Comparison of ENCODE assay signal across 8 cellular contexts in genomic region chr15:40344631-40345120, GRCh38. TPM values are rescaled to one million over a fixed set of nuclear protein-coding genes. Genes with fewer than 3 reads are reported as not detected.
DNase-seq lines count a peak whose midpoint lies in the region; ATAC-seq and TF ChIP-seq lines count a peak whose summit lies in the region.

No MANE protein-coding gene starts in this region.

- DNase-seq in EL (peak; percentile 73), SK-N-DZ (ENCODE audit: low spot score) (peak; percentile 70), glutamatergic neuron (peak; percentile 73), retina (peak; percentile 71)
- peak; percentile 58 for DNase-seq in Jurkat, Clone E6-1 (ENCODE audit: low read depth, low spot score)
- DNase-seq in activated naive CD4-positive, alpha-beta T cell treated with anti-CD3 and anti-CD28 coated beads, Interleukin-2, amount 10 ng/mL, durations not matched to agents 7 days and 5 days = peak; percentile 84

- CTCF ChIA-PET in activated naive CD4-positive, alpha-beta T cell treated with anti-CD3 and anti-CD28 coated beads, Interleukin-2, amount 10 ng/mL, durations not matched to agents 7 days and 5 days (lab: Charles Lee) = interaction anchor here (0.6 to 14.2 kb wide), 23 partner anchors 10 to 164 kb away, joined by 3 to 425 read pairs (median 5); partner anchors contain the start of genes INAFM2 and PLCB2

- H3K9me3 Mint-ChIP-seq in activated naive CD4-positive, alpha-beta T cell treated with anti-CD3 and anti-CD28 coated beads, Interleukin-2, amount 10 ng/mL, durations not matched to agents 7 days and 5 days = no peaks in the 10 kb centered on the region
- peaks cover 1% of the 10 kb centered on the region for H3K9me3 Mint-ChIP-seq in glutamatergic neuron (ENCODE audit: unreplicated experiment)

- no peak overlapping the region for H3K4me3 ChIP-seq in Jurkat, Clone E6-1 (ENCODE audit: low read length)

- peaks cover 4% of the 10 kb centered on the region for H3K27me3 Mint-ChIP-seq in activated naive CD4-positive, alpha-beta T cell treated with anti-CD3 and anti-CD28 coated beads, Interleukin-2, amount 10 ng/mL, durations not matched to agents 7 days and 5 days
- H3K27me3 Mint-ChIP-seq in glutamatergic neuron (ENCODE audit: unreplicated experiment) = peaks cover 9% of the 10 kb centered on the region

- no peaks in the 10 kb centered on the region for H3K36me3 Mint-ChIP-seq in activated naive CD4-positive, alpha-beta T cell treated with anti-CD3 and anti-CD28 coated beads, Interleukin-2, amount 10 ng/mL, durations not matched to agents 7 days and 5 days
- no peaks in the 10 kb centered on the region for H3K36me3 Mint-ChIP-seq in glutamatergic neuron (ENCODE audit: unreplicated experiment)

- peak; percentile 67 for TF ChIP-seq CTCF in glutamatergic neuron (IDR thresholded peaks at IDR 0.05; ENCODE audit: partially characterized antibody, unreplicated experiment)

- no peak overlapping the region for H3K27ac Mint-ChIP-seq in activated naive CD4-positive, alpha-beta T cell treated with anti-CD3 and anti-CD28 coated beads, Interleukin-2, amount 10 ng/mL, durations not matched to agents 7 days and 5 days
- H3K27ac Mint-ChIP-seq in glutamatergic neuron (ENCODE audit: unreplicated experiment) = no peak overlapping the region

- no peak for ATAC-seq in GM21576 (IDR thresholded peaks at IDR 0.05; ENCODE audit: unreplicated experiment)
- no peak for ATAC-seq in HG03097 (IDR thresholded peaks at IDR 0.05; ENCODE audit: low FRiP score, unreplicated experiment)

- no peak overlapping the region for H3K4me3 Mint-ChIP-seq in activated naive CD4-positive, alpha-beta T cell treated with anti-CD3 and anti-CD28 coated beads, Interleukin-2, amount 10 ng/mL, durations not matched to agents 7 days and 5 days
- H3K4me3 Mint-ChIP-seq in glutamatergic neuron (ENCODE audit: unreplicated experiment) = no peak overlapping the region

- H3K4me1 Mint-ChIP-seq in activated naive CD4-positive, alpha-beta T cell treated with anti-CD3 and anti-CD28 coated beads, Interleukin-2, amount 10 ng/mL, durations not matched to agents 7 days and 5 days = no peaks in the 10 kb centered on the region
- peaks cover 11% of the 10 kb centered on the region for H3K4me1 Mint-ChIP-seq in glutamatergic neuron (ENCODE audit: low read depth, unreplicated experiment)

RNA-seq across cellular contexts. Expression of gene CCDC9B, which starts 3.9 kb away (rescaled TPM):
- polyA plus RNA-seq in Jurkat, Clone E6-1 (2012; ENCODE audit: insufficient read depth, insufficient read length) = 1.5 TPM
- polyA plus RNA-seq in SK-N-DZ (2014; cell fraction: cytosol; rRNA removed) = 0.39 and 2.8 TPM in 2 replicates
- polyA plus RNA-seq in SK-N-DZ (2014; cell fraction: nucleus; rRNA removed) = 4.7 and 9.8 TPM in 2 replicates
- total RNA-seq in glutamatergic neuron (ENCODE audit: unreplicated experiment) = 0.49 TPM

RNA-seq across cellular contexts. Expression of gene PHGR1, which starts 6.2 kb away (rescaled TPM):
- polyA plus RNA-seq in Jurkat, Clone E6-1 (2012; ENCODE audit: insufficient read depth, insufficient read length) = not detected
- not detected in 2 replicates for polyA plus RNA-seq in SK-N-DZ (2014; cell fraction: cytosol; rRNA removed)
- not detected in 2 replicates for polyA plus RNA-seq in SK-N-DZ (2014; cell fraction: nucleus; rRNA removed)
- total RNA-seq in glutamatergic neuron (ENCODE audit: unreplicated experiment) = not detected

RNA-seq across cellular contexts. Expression of gene DISP2, which starts 13.3 kb away (rescaled TPM):
- polyA plus RNA-seq in Jurkat, Clone E6-1 (2012; ENCODE audit: insufficient read depth, insufficient read length) = 4.3 TPM
- 1.2 and 1.4 TPM in 2 replicates for polyA plus RNA-seq in SK-N-DZ (2014; cell fraction: cytosol; rRNA removed)
- polyA plus RNA-seq in SK-N-DZ (2014; cell fraction: nucleus; rRNA removed) = 1.0 and 1.7 TPM in 2 replicates
- total RNA-seq in glutamatergic neuron (ENCODE audit: unreplicated experiment) = 44.3 TPM

RNA-seq across cellular contexts. Expression of gene INAFM2, which starts 21.2 kb away (rescaled TPM):
- polyA plus RNA-seq in Jurkat, Clone E6-1 (2012; ENCODE audit: insufficient read depth, insufficient read length) = 23.3 TPM
- polyA plus RNA-seq in SK-N-DZ (2014; cell fraction: cytosol; rRNA removed) = 13.1 and 14.5 TPM in 2 replicates
- 9.4 and 9.9 TPM in 2 replicates for polyA plus RNA-seq in SK-N-DZ (2014; cell fraction: nucleus; rRNA removed)
- 15.9 TPM for total RNA-seq in glutamatergic neuron (ENCODE audit: unreplicated experiment)

RNA-seq across cellular contexts. Expression of gene PLCB2, which starts 36.9 kb away (rescaled TPM):
- 20.5 TPM for polyA plus RNA-seq in Jurkat, Clone E6-1 (2012; ENCODE audit: insufficient read depth, insufficient read length)
- polyA plus RNA-seq in SK-N-DZ (2014; cell fraction: cytosol; rRNA removed) = 12.5 and 12.6 TPM in 2 replicates
- 71.1 and 88.9 TPM in 2 replicates for polyA plus RNA-seq in SK-N-DZ (2014; cell fraction: nucleus; rRNA removed)
- total RNA-seq in glutamatergic neuron (ENCODE audit: unreplicated experiment) = 2.6 TPM
